ENCODE assay signal across 1 cellular context in genomic region chr3:126212629-126213375, GRCh38.
A peak's percentile ranks its signal among the peaks of the same experiment; 100 is the strongest.
TF ChIP-seq lines count a peak whose summit lies in the region.

No MANE protein-coding gene starts in this region.

TF ChIP-seq in HepG2, 621 proteins besides CTCF, POLR2A, EP300 and RAD21 (continued from another document):
- TF ChIP-seq ZBTB33 (CRISPR knock-in tag; IDR thresholded peaks at IDR 0.05) = 0 out of 2 replicates have a peak, but pooled peaks have one; percentile 9
- TF ChIP-seq EED (CRISPR knock-in tag; IDR thresholded peaks at IDR 0.05) = peak; percentile 68; the same call in 1 of the 2 replicates
- TF ChIP-seq KDM2A (CRISPR knock-in tag; IDR thresholded peaks at IDR 0.05; ENCODE audit: borderline replicate concordance, low read depth) = peak; percentile 73; the same call in 1 of the 2 replicates
- no peak for TF ChIP-seq MYNN (CRISPR knock-in tag; IDR thresholded peaks at IDR 0.05; ENCODE audit: low read depth)
